In the genomic region with DNA sequence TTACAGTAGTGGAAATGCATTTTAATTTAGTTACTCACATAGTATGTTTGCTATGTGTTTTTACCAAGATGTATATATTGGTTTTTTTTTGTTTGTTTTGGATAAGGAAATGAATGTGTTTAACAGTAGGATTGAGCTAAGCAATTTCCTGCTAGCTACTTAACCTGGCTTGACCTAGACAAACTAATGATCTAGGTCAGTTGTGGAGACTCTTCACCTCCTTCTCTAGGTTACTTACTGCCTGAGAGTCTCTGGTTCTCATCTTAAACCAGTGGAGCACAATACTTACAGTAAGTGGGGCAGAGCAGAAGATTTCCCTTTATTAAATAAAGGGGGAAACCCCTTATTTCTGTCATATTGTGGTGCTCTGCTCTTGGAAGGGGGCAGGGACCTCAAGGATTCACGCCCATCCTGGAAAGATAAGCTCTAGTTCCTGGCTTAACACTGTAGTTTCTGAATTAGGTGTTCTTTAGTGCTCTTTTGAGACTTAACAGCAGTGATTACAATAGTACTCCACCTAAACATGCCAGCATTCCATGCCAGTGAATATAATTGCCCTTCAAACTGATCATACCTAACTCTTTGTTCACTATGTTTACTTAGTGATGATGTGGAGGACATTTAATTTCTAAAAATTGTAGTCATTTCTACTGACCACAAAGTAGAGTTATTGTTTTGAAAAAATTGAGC, we compare ENCODE assay signal across 16 cellular contexts.
DNase-seq lines count a peak whose midpoint lies in the region; ATAC-seq and TF ChIP-seq lines count a peak whose summit lies in the region.
"Had no signal": no experiment of that assay in that cellular context is flagged by ENCODE, and none has a peak within 500 bp of the region (broad histone marks: within the 10 kb centered on the region; RNA-seq: fewer than 3 reads in every experiment).

No MANE protein-coding gene starts in this region.

- intact Hi-C loops in mammary epithelial cell (cut with micrococcal nuclease), result loop anchor here (1.0 to 2.0 kb wide), 2 partner anchors 60 to 81 kb away; no protein-coding TSS in a partner anchor
- intact Hi-C loops in left lung (cut with DNase I), result no loop called here

- H3K9ac ChIP-seq in mammary epithelial cell (ENCODE audit: insufficient read depth, low read length) (peak overlapping the region; percentile 61), Karpas-422 (ENCODE audit: low read length) (no peak overlapping the region)

- peak; percentile 75 for ATAC-seq in left lung
- ATAC-seq in naive thymus-derived CD8-positive, alpha-beta T cell, result no peak
- ATAC-seq in HG03139 (IDR thresholded peaks at IDR 0.05; ENCODE audit: unreplicated experiment), result no peak

- H3K27me3 Mint-ChIP-seq in naive thymus-derived CD8-positive, alpha-beta T cell, result peaks cover 0 to 14% (median 10%) of the 10 kb centered on the region in 5 donors

- TF ChIP-seq CTCF in AG09309 (IDR thresholded peaks at IDR 0.05; ENCODE audit: control insufficient read depth, insufficient read depth, low read depth, low read length, missing control alignments), result no peak
- no peak for TF ChIP-seq CTCF in mammary epithelial cell (conservative IDR thresholded peaks at IDR 0.05 in 1 of 2, IDR thresholded peaks at IDR 0.05 in 1 of 2; ENCODE audit: extremely low read depth in 1 of 2, insufficient read depth in 1 of 2, low read depth in 1 of 2, low read length in 2 of 2)
- no peak for TF ChIP-seq CTCF in left lung (IDR thresholded peaks at IDR 0.05)

- H3K9me3 ChIP-seq in mammary epithelial cell (replicated peaks; ENCODE audit: insufficient read depth, low read length) (no peaks in the 10 kb centered on the region), left lung (no peaks in the 10 kb centered on the region), Karpas-422 (ENCODE audit: low read length) (no peaks in the 10 kb centered on the region)
- H3K9me3 ChIP-seq: neutrophil had no signal

- POLR2A ChIA-PET in naive thymus-derived CD8-positive, alpha-beta T cell (lab: Charles Lee), result interaction anchor here (1.0 kb wide), 1 partner anchor 11 kb away, joined by 6 read pairs; no protein-coding TSS in a partner anchor

- WGBS in mammary epithelial cell (ENCODE audit: low coverage, missing lambda C conversion rate), result 0% methylated on average over 1 of the region's 1 CpG

- H3K4me1 ChIP-seq in mammary epithelial cell (ENCODE audit: insufficient read depth, low read length), result peaks cover 51% of the 10 kb centered on the region
- H3K4me1 ChIP-seq in left lung, result no peaks in the 10 kb centered on the region
- no peaks in the 10 kb centered on the region; the same call in 1 of the 2 replicates for H3K4me1 ChIP-seq in Karpas-422 (ENCODE audit: low read length)

- in situ Hi-C loops in mammary epithelial cell (cut with MboI; ENCODE audit: low sequenced_read_pairs in 2 of 2), result no loop called here

- H3K79me2 ChIP-seq in mammary epithelial cell (ENCODE audit: insufficient read depth, low read length), result peaks cover 33% of the 10 kb centered on the region
- no peaks in the 10 kb centered on the region for H3K79me2 ChIP-seq in Karpas-422 (ENCODE audit: low read length)

- H3K9me2 ChIP-seq in Karpas-422 (replicated peaks; ENCODE audit: insufficient read depth, low read length), result no peaks in the 10 kb centered on the region

- H3K36me3 Mint-ChIP-seq in naive thymus-derived CD8-positive, alpha-beta T cell, result no peaks in the 10 kb centered on the region
- H3K36me3 Mint-ChIP-seq: activated naive CD8-positive, alpha-beta T cell treated with anti-CD3 and anti-CD28 coated beads, Interleukin-2, amount 10 ng/mL, durations not matched to agents 7 days and 5 days had no signal

- TSS peak; percentile 58 for BruUV-seq in mammary epithelial cell (replicated peaks; lab: Mats Ljungman, UMichigan)

- peak overlapping the region; percentile 61 for H2AFZ ChIP-seq in mammary epithelial cell (ENCODE audit: low read depth, low read length)
- H2AFZ ChIP-seq in Karpas-422 (ENCODE audit: low read length), result no peak overlapping the region

- no peaks in the 10 kb centered on the region for H3K9me3 Mint-ChIP-seq in naive thymus-derived CD8-positive, alpha-beta T cell
- H3K9me3 Mint-ChIP-seq: activated naive CD8-positive, alpha-beta T cell treated with anti-CD3 and anti-CD28 coated beads, Interleukin-2, amount 10 ng/mL, durations not matched to agents 7 days and 5 days; H9; T-helper 2 cell treated with Interferon-gamma antibody and Interleukin-4, amounts not matched to agents 5 μg/mL and 100 μg/mL, for 36 hours had no signal

- H4K20me1 ChIP-seq in mammary epithelial cell (ENCODE audit: insufficient read depth, low read length), result no peaks in the 10 kb centered on the region
- H4K20me1 ChIP-seq in Karpas-422 (ENCODE audit: insufficient read depth, low read depth, low read length), result no peaks in the 10 kb centered on the region

- dilution Hi-C loops in mammary epithelial cell (cut with HindIII; ENCODE audit: low sequenced_read_pairs), result no loop called here

- peaks cover 0 to 5% (median 0%) of the 10 kb centered on the region in 4 donors for H3K4me1 Mint-ChIP-seq in naive thymus-derived CD8-positive, alpha-beta T cell
- H3K4me1 Mint-ChIP-seq: activated naive CD8-positive, alpha-beta T cell treated with anti-CD3 and anti-CD28 coated beads, Interleukin-2, amount 10 ng/mL, durations not matched to agents 7 days and 5 days had no signal

- peak overlapping the region; percentile 97 for H3K27ac ChIP-seq in mammary epithelial cell (ENCODE audit: insufficient read depth, low read depth, low read length)
- H3K27ac ChIP-seq in left lung, result no peak overlapping the region
- H3K27ac ChIP-seq in Karpas-422 (ENCODE audit: low read length), result no peak overlapping the region
- H3K27ac ChIP-seq: C4-2B, neutrophil had no signal

- H3K27me3 ChIP-seq in mammary epithelial cell (ENCODE audit: insufficient read depth, low read length) (no peaks in the 10 kb centered on the region), left lung (no peaks in the 10 kb centered on the region), Karpas-422 (ENCODE audit: low read length) (no peaks in the 10 kb centered on the region)
- H3K27me3 ChIP-seq: neutrophil had no signal

- H3K27ac Mint-ChIP-seq in naive thymus-derived CD8-positive, alpha-beta T cell, result no peak overlapping the region
- H3K27ac Mint-ChIP-seq: activated naive CD8-positive, alpha-beta T cell treated with anti-CD3 and anti-CD28 coated beads, Interleukin-2, amount 10 ng/mL, durations not matched to agents 7 days and 5 days; H9; T-helper 2 cell treated with Interferon-gamma antibody and Interleukin-4, amounts not matched to agents 5 μg/mL and 100 μg/mL, for 36 hours had no signal

- no peak overlapping the region for H3K4me3 Mint-ChIP-seq in naive thymus-derived CD8-positive, alpha-beta T cell
- H3K4me3 Mint-ChIP-seq: activated naive CD8-positive, alpha-beta T cell treated with anti-CD3 and anti-CD28 coated beads, Interleukin-2, amount 10 ng/mL, durations not matched to agents 7 days and 5 days; H9; T-helper 2 cell treated with Interferon-gamma antibody and Interleukin-4, amounts not matched to agents 5 μg/mL and 100 μg/mL, for 36 hours had no signal

- CTCF ChIA-PET in mammary epithelial cell (lab: Charles Lee; ENCODE audit: low non-redundant PET), result interaction anchor here (1.0 to 1.1 kb wide), 2 partner anchors 13 to 61 kb away, joined by 3 read pairs; no protein-coding TSS in a partner anchor

- H3K4me2 ChIP-seq in mammary epithelial cell (ENCODE audit: insufficient read depth, low read depth, low read length), result peak overlapping the region; percentile 83
- no peak overlapping the region for H3K4me2 ChIP-seq in Karpas-422 (ENCODE audit: low read depth, low read length, poor library complexity, severe bottlenecking)

- H3K4me3 ChIP-seq in AG09309 (ENCODE audit: control insufficient read depth, low read depth, low read length) (no peak overlapping the region), mammary epithelial cell (replicated peaks in 1 of 3; ENCODE audit: insufficient read depth in 1 of 3, low read depth in 2 of 3, low read length in 3 of 3) (peak overlapping the region in 1 of 3 experiments; percentile 26), left lung (no peak overlapping the region), Karpas-422 (ENCODE audit: low read length) (no peak overlapping the region)

- H3K36me3 ChIP-seq in mammary epithelial cell (ENCODE audit: insufficient read depth, low read length) (no peaks in the 10 kb centered on the region), left lung (no peaks in the 10 kb centered on the region), Karpas-422 (ENCODE audit: insufficient read depth, low read length) (no peaks in the 10 kb centered on the region)
- H3K36me3 ChIP-seq: neutrophil had no signal

- DNase-seq in AG09309 (ENCODE audit: low read depth) (peak; percentile 59), LoVo (ENCODE audit: low spot score) (peak; percentile 63), mammary epithelial cell (peak; percentile 88), left lung (no peak), NCI-H146 (lab: John Stamatoyannopoulos, UW) (no peak), Karpas-422 (no peak)
- DNase-seq in naive thymus-derived CD8-positive, alpha-beta T cell, result no peak
- DNase-seq: activated naive CD8-positive, alpha-beta T cell treated with anti-CD3 and anti-CD28 coated beads, Interleukin-2, amount 10 ng/mL, durations not matched to agents 7 days and 5 days; H9; islet precursor cell; NCI-H1105 treated with DMSO at 0.1 percent for 48 hours; stimulated activated CD4-positive, alpha-beta T cell treated with anti-CD3 and anti-CD28 coated beads, Interleukin-2, amount 100 ng/mL, for 48 hours had no signal

Comparison
In these comparisons a context has a peak if more than half of its experiments do, and no peak if none do; other contexts are left out.
1. DNase-seq: peak in AG09309 (single experiment), LoVo (single experiment) and mammary epithelial cell (single experiment); none in left lung (0 of 2), naive thymus-derived CD8-positive, alpha-beta T cell (0 of 10), NCI-H146 (single experiment) and Karpas-422 (single experiment).